9 cellular contexts compared by ENCODE assay signal in the genomic region with DNA sequence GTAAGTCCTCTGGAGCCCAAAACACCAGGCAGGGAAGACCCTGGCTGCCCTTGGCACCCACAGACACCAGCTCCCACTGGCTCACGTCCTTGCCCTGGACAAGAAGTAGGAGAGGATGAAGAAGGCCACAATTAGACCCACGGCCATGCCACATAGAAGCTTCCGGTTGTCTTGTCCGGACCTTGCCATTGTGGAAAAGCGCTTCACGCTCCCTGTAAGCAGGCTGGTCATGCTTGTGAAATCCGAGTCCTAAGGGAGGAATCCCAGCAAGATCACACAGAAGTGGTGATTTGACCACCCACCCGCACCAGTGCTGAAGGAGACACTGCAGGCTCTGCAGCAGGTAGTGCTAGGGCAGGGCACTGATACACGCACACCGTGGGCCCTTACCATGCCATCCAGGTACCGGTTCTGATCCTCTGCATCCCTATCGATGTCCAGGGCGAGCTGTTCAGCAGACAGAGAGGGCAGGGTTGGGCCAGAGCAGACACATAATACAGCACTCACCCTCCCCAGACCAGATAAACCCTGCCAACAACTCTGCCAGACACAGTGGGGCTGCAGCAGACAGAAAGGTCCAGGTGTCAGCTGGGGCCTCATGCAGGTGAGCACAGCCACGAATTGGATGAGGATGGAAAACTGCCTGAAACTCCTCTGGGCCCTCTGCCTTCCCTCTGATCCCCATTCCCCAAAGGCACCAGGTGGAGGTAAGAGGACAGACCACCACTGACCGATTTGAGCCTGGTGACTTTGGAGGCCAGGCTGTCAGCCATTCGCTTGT. TPM values are rescaled to one million over a fixed set of nuclear protein-coding genes. Genes with fewer than 3 reads are reported as not detected.
DNase-seq lines count a peak whose midpoint lies in the region; ATAC-seq and TF ChIP-seq lines count a peak whose summit lies in the region.
"Had no signal": no experiment of that assay in that cellular context is flagged by ENCODE, and none has a peak within 500 bp of the region (broad histone marks: within the 10 kb centered on the region; RNA-seq: fewer than 3 reads in every experiment).

No MANE protein-coding gene starts in this region.

- CTCF ChIA-PET in T-cell (lab: Charles Lee), result no interaction called here

- H3K4me1 Mint-ChIP-seq in T-cell, result peaks cover 53 to 69% (median 66%) of the 10 kb centered on the region in 3 donors

- H3K4me3 ChIP-seq in fibroblast of pulmonary artery (replicated peaks; ENCODE audit: low read depth, low read length), result peak overlapping the region; percentile 93

- H3K27me3 Mint-ChIP-seq in T-cell, result no peaks in the 10 kb centered on the region

- peak overlapping the region; percentile 85 to 99 (median 96) for H3K4me3 Mint-ChIP-seq in T-cell

- ATAC-seq in T-cell (replicated peaks in 1 of 4) (no peak), HG02970 (IDR thresholded peaks at IDR 0.05; ENCODE audit: low FRiP score, unreplicated experiment) (no peak)

- no peak for TF ChIP-seq CTCF in fibroblast of pulmonary artery (IDR thresholded peaks at IDR 0.05; ENCODE audit: low read length, missing control alignments)

- POLR2A ChIA-PET in T-cell (lab: Charles Lee), result no interaction called here

- intact Hi-C loops in posterior vena cava (cut with DNase I), result loop anchor here in 1 of 2 donors (10.0 kb wide), 1 partner anchor 159 kb away; the partner anchor contains the start of gene B4GALNT4

- H3K36me3 Mint-ChIP-seq in T-cell, result peaks cover 26% of the 10 kb centered on the region

- no peaks in the 10 kb centered on the region for H3K9me3 Mint-ChIP-seq in T-cell

- H3K27ac Mint-ChIP-seq in T-cell, result peak overlapping the region; percentile 55 to 99

- DNase-seq in Daoy (ENCODE audit: low read depth), result peak; percentile 1
- DNase-seq in T-cell, result no peak
- no peak for DNase-seq in fibroblast of pulmonary artery (ENCODE audit: low read depth)
- peak; percentile 70 for DNase-seq in posterior vena cava (ENCODE audit: low spot score)
- DNase-seq in ecto neural progenitor cell (ENCODE audit: low spot score), result no peak
- DNase-seq in NCI-H446 (lab: John Stamatoyannopoulos, UW), result no peak
- DNase-seq in effector CD4-positive, alpha-beta T cell, result no peak

RNA-seq across cellular contexts. Expression of gene BET1L, which starts 1.8 kb away (rescaled TPM):
- 9.3 and 19.7 TPM in 2 replicates for total RNA-seq in Daoy (2014; rRNA removed; shearing (Covaris generic))
- 100 to 1,000 TPM in 3 of 5 donors, 10 to 100 TPM in 2; 68.4 to 106 (median 102) TPM for total RNA-seq in T-cell
- 10 to 100 TPM; 37.5 to 39.1 TPM for total RNA-seq in posterior vena cava

RNA-seq across cellular contexts. Expression of gene RIC8A, which starts 2.1 kb away (rescaled TPM):
- total RNA-seq in Daoy (2014; rRNA removed; shearing (Covaris generic)), result 116 and 130 TPM in 2 replicates
- 100 to 1,000 TPM in 4 of 5 donors, 10 to 100 TPM in 1; 87.4 to 151 (median 117) TPM for total RNA-seq in T-cell
- total RNA-seq in posterior vena cava, result 10 to 100 TPM; 73.8 to 87.5 TPM

RNA-seq across cellular contexts. Expression of gene SCGB1C1, which starts 12.5 kb away (rescaled TPM):
- total RNA-seq in Daoy (2014; rRNA removed; shearing (Covaris generic)), result not detected in 2 replicates
- total RNA-seq in T-cell, result not detected
- not detected for total RNA-seq in posterior vena cava
- total RNA-seq: frontal cortex had no signal

RNA-seq across cellular contexts. Expression of gene SIRT3, which starts 30.7 kb away (rescaled TPM):
- 4.9 and 5.4 TPM in 2 replicates for total RNA-seq in Daoy (2014; rRNA removed; shearing (Covaris generic))
- total RNA-seq in T-cell (10 to 100 TPM; 22.0 to 33.0 (median 26.3) TPM), posterior vena cava (10 to 100 TPM in 1 of 2 donors, 1 to 10 TPM in 1; 9.1 to 13.3 TPM)

RNA-seq across cellular contexts. Expression of gene PSMD13, which starts 31.4 kb away (rescaled TPM):
- 334 and 350 TPM in 2 replicates for total RNA-seq in Daoy (2014; rRNA removed; shearing (Covaris generic))
- 100 to 1,000 TPM in 4 of 5 donors, 10 to 100 TPM in 1; 74.0 to 115 (median 108) TPM for total RNA-seq in T-cell
- 10 to 100 TPM; 83.2 to 89.6 TPM for total RNA-seq in posterior vena cava

Comparison
In these comparisons a context has a peak if more than half of its experiments do, and no peak if none do; other contexts are left out.
1. DNase-seq: peak in Daoy (single experiment) and posterior vena cava (single experiment); none in T-cell (0 of 34), fibroblast of pulmonary artery (single experiment), ecto neural progenitor cell (single experiment), NCI-H446 (0 of 2) and effector CD4-positive, alpha-beta T cell (single experiment).